In genomic region chr2:195923889-195924288, GRCh38 we compare ENCODE assay signal across 10 cellular contexts.
"Had no signal": no experiment of that assay in that cellular context is flagged by ENCODE, and none has a peak within 500 bp of the region (broad histone marks: within the 10 kb centered on the region; RNA-seq: fewer than 3 reads in every experiment).

No MANE protein-coding gene starts in this region.

- H3K4me2 ChIP-seq: GM23338 had no signal

- DNase-seq: H9, HCEC 1CT, HFFc6, Kasumi-1, KG1 had no signal

- H2AFZ ChIP-seq: GM23338 had no signal

- H3K27ac Mint-ChIP-seq: GM23338, H9, HFFc6, IgD-negative memory B cell had no signal

- H3K4me3 ChIP-seq: GM23338 had no signal

- H3K9me3 Mint-ChIP-seq: GM23338, H9, HFFc6 had no signal

- FAIRE-seq: H1, H54, HepG2 had no signal

- ATAC-seq: GM23338, HepG2 had no signal

- H3K27me3 Mint-ChIP-seq: IgD-negative memory B cell had no signal

- H3K4me1 Mint-ChIP-seq: GM23338, H9 had no signal

- H3K4me3 Mint-ChIP-seq: GM23338, H9, HFFc6, IgD-negative memory B cell had no signal
